In genomic region chr11:2662430-2663299, GRCh38 we compare ENCODE assay signal across 1 cellular context.
TF ChIP-seq lines count a peak whose summit lies in the region.

No MANE protein-coding gene starts in this region.

TF ChIP-seq in HepG2, 621 proteins besides CTCF, POLR2A, EP300 and RAD21 (continued from another document and continues in another):
- TF ChIP-seq JUNB (CRISPR knock-in tag; IDR thresholded peaks at IDR 0.05; ENCODE audit: borderline replicate concordance) (no peak), AGO2 (optimal IDR thresholded peaks at IDR 0.05; ENCODE audit: low read depth, low read length) (peak; percentile 99), GTF2F1 (IDR thresholded peaks at IDR 0.05; ENCODE audit: low read length) (no peak), ZFX (CRISPR knock-in tag; IDR thresholded peaks at IDR 0.05; ENCODE audit: low read depth) (peak; percentile 53), RBFOX2 (IDR thresholded peaks at IDR 0.05; ENCODE audit: low read depth, low read length) (peak; percentile 40; the same call in 1 of the 2 replicates), ZC3H13 (CRISPR knock-in tag; IDR thresholded peaks at IDR 0.05) (0 out of 2 replicates have a peak, but pooled peaks have one; percentile 28), ZFP1 (CRISPR knock-in tag; IDR thresholded peaks at IDR 0.05) (no peak), CHD4 (IDR thresholded peaks at IDR 0.05; ENCODE audit: borderline replicate concordance, low read length) (no peak), ZNF598 (CRISPR knock-in tag; IDR thresholded peaks at IDR 0.05; ENCODE audit: borderline replicate concordance) (no peak), ZNF326 (CRISPR knock-in tag; IDR thresholded peaks at IDR 0.05; ENCODE audit: borderline replicate concordance) (peak; percentile 91), PRDM4 (CRISPR knock-in tag; IDR thresholded peaks at IDR 0.05; ENCODE audit: borderline replicate concordance) (no peak), TFDP1 (CRISPR knock-in tag; IDR thresholded peaks at IDR 0.05; ENCODE audit: borderline replicate concordance) (no peak), PAF1 (CRISPR knock-in tag; IDR thresholded peaks at IDR 0.05) (peak; percentile 44; the same call in 1 of the 2 replicates), SRY (CRISPR knock-in tag; IDR thresholded peaks at IDR 0.05) (no peak), ZUFSP (CRISPR knock-in tag; IDR thresholded peaks at IDR 0.05; ENCODE audit: borderline replicate concordance) (no peak), ZNF331 (CRISPR knock-in tag; IDR thresholded peaks at IDR 0.05) (0 out of 2 replicates have a peak, but pooled peaks have one; percentile 2), HBP1 (CRISPR knock-in tag; IDR thresholded peaks at IDR 0.05; ENCODE audit: low read depth) (no peak), DR1 (CRISPR knock-in tag; IDR thresholded peaks at IDR 0.05) (0 out of 2 replicates have a peak, but pooled peaks have one; percentile 27), JARID2 (CRISPR knock-in tag; IDR thresholded peaks at IDR 0.05; ENCODE audit: insufficient replicate concordance) (no peak), ZNF704 (CRISPR knock-in tag; IDR thresholded peaks at IDR 0.05; ENCODE audit: borderline replicate concordance) (no peak), KAT8 (CRISPR knock-in tag; IDR thresholded peaks at IDR 0.05) (no peak), CBX5 (CRISPR knock-in tag; IDR thresholded peaks at IDR 0.05; ENCODE audit: borderline replicate concordance) (no peak), ATF6 (CRISPR knock-in tag; conservative IDR thresholded peaks at IDR 0.05) (no peak), ZNF382 (CRISPR knock-in tag; IDR thresholded peaks at IDR 0.05; ENCODE audit: borderline replicate concordance) (no peak), ZBTB33 (CRISPR knock-in tag; IDR thresholded peaks at IDR 0.05) (peak; percentile 85), NR2F6 (IDR thresholded peaks at IDR 0.05) (peak; percentile 31; the same call in 1 of the 2 replicates), NR2F6 (CRISPR knock-in tag; IDR thresholded peaks at IDR 0.05) (no peak), MLXIP (CRISPR knock-in tag; IDR thresholded peaks at IDR 0.05; ENCODE audit: borderline replicate concordance) (no peak), HNF4A (CRISPR knock-in tag; IDR thresholded peaks at IDR 0.05) (peak; percentile 60; the same call in 1 of the 2 replicates), TARDBP (CRISPR knock-in tag; IDR thresholded peaks at IDR 0.05) (no peak), SP1 (IDR thresholded peaks at IDR 0.05) (no peak), SP1 (CRISPR knock-in tag; IDR thresholded peaks at IDR 0.05) (no peak), SOX6 (IDR thresholded peaks at IDR 0.05) (no peak), SOX6 (CRISPR knock-in tag; IDR thresholded peaks at IDR 0.05) (peak; percentile 12; the same call in 1 of the 2 replicates), ZNF136 (CRISPR knock-in tag; IDR thresholded peaks at IDR 0.05; ENCODE audit: low read depth) (no peak), ZIK1 (CRISPR knock-in tag; IDR thresholded peaks at IDR 0.05; ENCODE audit: borderline replicate concordance, low read depth) (no peak), ARID4A (CRISPR knock-in tag; IDR thresholded peaks at IDR 0.05; ENCODE audit: borderline replicate concordance) (0 out of 2 replicates have a peak, but pooled peaks have one; percentile 6), HNF1B (CRISPR knock-in tag; IDR thresholded peaks at IDR 0.05) (no peak), U2AF2 (IDR thresholded peaks at IDR 0.05; ENCODE audit: low read depth, low read length) (no peak)
